In genomic region chr3:37713820-37714204, GRCh38 we compare ENCODE assay signal across 14 cellular contexts.
"Had no signal": no experiment of that assay in that cellular context is flagged by ENCODE, and none has a peak within 500 bp of the region (broad histone marks: within the 10 kb centered on the region; RNA-seq: fewer than 3 reads in every experiment).

No MANE protein-coding gene starts in this region.

- ATAC-seq: activated T-cell treated with anti-CD3 and anti-CD28 coated beads, Interleukin-2, amount 50 U/mL, for 4 hours; gastrocnemius medialis; natural killer cell treated with Interleukin-12 subunit alpha and Interleukin-12 subunit beta and Interleukin-15 and Interleukin-18, amount 100 ng/mL, for 72 hours; stimulated activated naive B cell treated with anti-CD40 and anti-IgM and Interleukin-4, amounts not matched to agents 10 μg/mL and 1 μg/mL and 100 μg/mL, for 72 hours had no signal

- H3K27ac ChIP-seq: gastrocnemius medialis, SJSA1, VCaP had no signal

- H3K4me3 ChIP-seq: gastrocnemius medialis, ovary, SJSA1, spleen had no signal

- H3K9me3 ChIP-seq: gastrocnemius medialis, ovary, SJSA1, spleen had no signal

- H3K36me3 ChIP-seq: gastrocnemius medialis, ovary, SJSA1 had no signal

- DNase-seq: activated CD4-positive, alpha-beta memory T cell treated with anti-CD3 and anti-CD28 coated beads for 36 hours; activated effector memory CD4-positive, alpha-beta T cell treated with anti-CD3 and anti-CD28 coated beads, Interleukin-2, amount 50 U/mL, for 16 hours; activated T-cell treated with anti-CD3 and anti-CD28 coated beads, Interleukin-2, amount 50 U/mL, for 4 hours; effector CD4-positive, alpha-beta T cell; gastrocnemius medialis; hippocampal formation; spleen; stimulated activated CD4-positive, alpha-beta T cell treated with anti-CD3 and anti-CD28 coated beads, Interleukin-2, amount 100 ng/mL, for 24 hours; stimulated activated naive B cell treated with anti-CD40 and anti-IgM and Interleukin-4, amounts not matched to agents 10 μg/mL and 1 μg/mL and 100 μg/mL, for 72 hours; T1000 had no signal

- H3K27me3 ChIP-seq: gastrocnemius medialis, ovary, SJSA1, spleen had no signal
